12 cellular contexts compared by ENCODE assay signal in genomic region chr3:105822171-105823123, GRCh38. TPM values are rescaled to one million over a fixed set of nuclear protein-coding genes. Genes with fewer than 3 reads are reported as not detected.
DNase-seq lines count a peak whose midpoint lies in the region; ATAC-seq lines count a peak whose summit lies in the region.
"Had no signal": no experiment of that assay in that cellular context is flagged by ENCODE, and none has a peak within 500 bp of the region (broad histone marks: within the 10 kb centered on the region; RNA-seq: fewer than 3 reads in every experiment).

No MANE protein-coding gene starts in this region.

- H3K4me1 Mint-ChIP-seq in activated CD4-positive, alpha-beta memory T cell treated with anti-CD3 and anti-CD28 coated beads for 36 hours (ENCODE audit: low read depth), result peaks cover 67% of the 10 kb centered on the region
- peaks cover 71% of the 10 kb centered on the region for H3K4me1 Mint-ChIP-seq in stimulated activated naive CD8-positive, alpha-beta T cell treated with anti-CD3 and anti-CD28 coated beads, Interleukin-15, amount 100 ng/mL, for 72 hours

- DNase-seq in NCI-H2107 treated with DMSO at 0.1 percent for 48 hours (lab: John Stamatoyannopoulos, UW; ENCODE audit: unreplicated experiment), result peak; percentile 60
- no peak for DNase-seq in NCI-H2107 (lab: John Stamatoyannopoulos, UW)
- no peak for DNase-seq in activated CD4-positive, alpha-beta memory T cell treated with anti-CD3 and anti-CD28 coated beads for 36 hours
- no peak for DNase-seq in left ventricle myocardium superior
- DNase-seq in stimulated activated naive CD8-positive, alpha-beta T cell treated with anti-CD3 and anti-CD28 coated beads, Interleukin-15, amount 100 ng/mL, for 72 hours, result no peak
- DNase-seq in amniotic stem cell (lab: John Stamatoyannopoulos, UW), result no peak
- no peak for DNase-seq in activated gamma-delta T cell (lab: John Stamatoyannopoulos, UW)
- DNase-seq: 8988T; foreskin melanocyte; NCI-H1092 treated with DMSO at 0.1 percent for 48 hours; stimulated activated CD8-positive, alpha-beta memory T cell treated with anti-CD3 and anti-CD28 coated beads, Interleukin-4, amount 100 ng/mL, for 48 hours had no signal

- H3K27me3 Mint-ChIP-seq in activated CD4-positive, alpha-beta memory T cell treated with anti-CD3 and anti-CD28 coated beads for 36 hours, result no peaks in the 10 kb centered on the region
- H3K27me3 Mint-ChIP-seq in stimulated activated naive CD8-positive, alpha-beta T cell treated with anti-CD3 and anti-CD28 coated beads, Interleukin-15, amount 100 ng/mL, for 72 hours, result no peaks in the 10 kb centered on the region

- POLR2A ChIA-PET in activated CD4-positive, alpha-beta memory T cell treated with anti-CD3 and anti-CD28 coated beads for 36 hours (lab: Charles Lee), result interaction anchor here (1.2 to 3.2 kb wide), 4 partner anchors 10 to 73 kb away, joined by 3 to 23 read pairs (median 9); partner anchors contain the start of gene CBLB

- intact Hi-C loops in activated CD4-positive, alpha-beta memory T cell treated with anti-CD3 and anti-CD28 coated beads for 36 hours (cut with micrococcal nuclease), result loop anchor here (2.0 kb wide), 3 partner anchors 14 to 70 kb away; no protein-coding TSS in a partner anchor
- intact Hi-C loops in left ventricle myocardium superior (cut with micrococcal nuclease), result no loop called here

- ATAC-seq in left ventricle myocardium superior (peak; percentile 87), HG03442 (IDR thresholded peaks at IDR 0.05; ENCODE audit: unreplicated experiment) (no peak)
- no peak for ATAC-seq in stimulated activated naive CD8-positive, alpha-beta T cell treated with anti-CD3 and anti-CD28 coated beads, Interleukin-15, amount 100 ng/mL, for 72 hours

- CTCF ChIA-PET in activated CD4-positive, alpha-beta memory T cell treated with anti-CD3 and anti-CD28 coated beads for 36 hours (lab: Charles Lee), result no interaction called here

- H3K27ac Mint-ChIP-seq in activated CD4-positive, alpha-beta memory T cell treated with anti-CD3 and anti-CD28 coated beads for 36 hours, result peak overlapping the region; percentile 87
- peak overlapping the region; percentile 72 to 99 for H3K27ac Mint-ChIP-seq in stimulated activated naive CD8-positive, alpha-beta T cell treated with anti-CD3 and anti-CD28 coated beads, Interleukin-15, amount 100 ng/mL, for 72 hours

- H3K4me3 Mint-ChIP-seq in activated CD4-positive, alpha-beta memory T cell treated with anti-CD3 and anti-CD28 coated beads for 36 hours, result no peak overlapping the region
- peak overlapping the region; percentile 69 to 80 for H3K4me3 Mint-ChIP-seq in stimulated activated naive CD8-positive, alpha-beta T cell treated with anti-CD3 and anti-CD28 coated beads, Interleukin-15, amount 100 ng/mL, for 72 hours

- no peaks in the 10 kb centered on the region for H3K9me3 Mint-ChIP-seq in activated CD4-positive, alpha-beta memory T cell treated with anti-CD3 and anti-CD28 coated beads for 36 hours
- peaks cover 0 to 14% of the 10 kb centered on the region in 2 donors for H3K9me3 Mint-ChIP-seq in stimulated activated naive CD8-positive, alpha-beta T cell treated with anti-CD3 and anti-CD28 coated beads, Interleukin-15, amount 100 ng/mL, for 72 hours

- H3K36me3 Mint-ChIP-seq in activated CD4-positive, alpha-beta memory T cell treated with anti-CD3 and anti-CD28 coated beads for 36 hours, result peaks cover 50% of the 10 kb centered on the region

RNA-seq across cellular contexts. Expression of gene CBLB, which starts 46.4 kb away (rescaled TPM):
- total RNA-seq in activated CD4-positive, alpha-beta memory T cell treated with anti-CD3 and anti-CD28 coated beads for 36 hours, result 10 to 100 TPM; 86.1 to 88.2 TPM
- total RNA-seq in left ventricle myocardium superior, result 60.3 TPM
